23 cellular contexts compared by ENCODE assay signal in the genomic region with DNA sequence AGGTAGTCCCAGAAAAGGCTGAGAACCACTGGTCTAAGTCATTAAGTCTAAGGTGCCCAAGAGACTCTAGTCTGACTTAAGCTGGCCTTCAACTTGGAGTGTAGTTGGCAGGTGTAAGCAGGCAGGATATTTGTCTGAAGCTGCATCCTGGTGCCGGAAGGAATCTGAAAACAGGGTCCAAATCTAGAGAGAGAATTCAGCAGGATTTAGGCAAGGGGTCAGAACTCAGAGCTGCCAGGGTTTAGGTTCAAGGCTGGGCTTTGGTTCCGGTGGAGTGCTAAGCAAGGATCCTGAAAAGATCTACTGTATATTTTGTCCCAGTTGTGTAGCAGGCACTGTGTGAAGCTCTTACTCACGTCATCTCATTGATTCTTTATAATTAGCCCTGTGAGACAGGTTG. TPM values are rescaled to one million over a fixed set of nuclear protein-coding genes. Genes with fewer than 3 reads are reported as not detected.
A peak's percentile ranks its signal among the peaks of the same experiment; 100 is the strongest.
DNase-seq lines count a peak whose midpoint lies in the region; ATAC-seq and TF ChIP-seq lines count a peak whose summit lies in the region.
"Had no signal": no experiment of that assay in that cellular context is flagged by ENCODE, and none has a peak within 500 bp of the region (broad histone marks: within the 10 kb centered on the region; RNA-seq: fewer than 3 reads in every experiment).

No MANE protein-coding gene starts in this region.

- no peak overlapping the region for H3K4me3 Mint-ChIP-seq in stimulated activated memory B cell treated with anti-CD40 and anti-IgM and Interleukin-4, amounts not matched to agents 10 μg/mL and 1 μg/mL and 100 μg/mL, for 72 hours
- H3K4me3 Mint-ChIP-seq: CD14-positive monocyte; CD4-positive, alpha-beta T cell; CD8-positive, alpha-beta memory T cell; GM23338; H9 had no signal

- H3K4me1 Mint-ChIP-seq in stimulated activated memory B cell treated with anti-CD40 and anti-IgM and Interleukin-4, amounts not matched to agents 10 μg/mL and 1 μg/mL and 100 μg/mL, for 72 hours, result no peaks in the 10 kb centered on the region
- H3K4me1 Mint-ChIP-seq: CD14-positive monocyte had no signal

- H3K27me3 Mint-ChIP-seq in stimulated activated memory B cell treated with anti-CD40 and anti-IgM and Interleukin-4, amounts not matched to agents 10 μg/mL and 1 μg/mL and 100 μg/mL, for 72 hours, result no peaks in the 10 kb centered on the region
- H3K27me3 Mint-ChIP-seq: CD4-positive, alpha-beta T cell had no signal

- peaks cover 6% of the 10 kb centered on the region for H3K36me3 Mint-ChIP-seq in stimulated activated memory B cell treated with anti-CD40 and anti-IgM and Interleukin-4, amounts not matched to agents 10 μg/mL and 1 μg/mL and 100 μg/mL, for 72 hours
- H3K36me3 Mint-ChIP-seq: CD14-positive monocyte had no signal

- H3K27ac Mint-ChIP-seq in stimulated activated memory B cell treated with anti-CD40 and anti-IgM and Interleukin-4, amounts not matched to agents 10 μg/mL and 1 μg/mL and 100 μg/mL, for 72 hours, result no peak overlapping the region
- H3K27ac Mint-ChIP-seq: CD14-positive monocyte; CD4-positive, alpha-beta T cell; GM23338; H9 had no signal

- no peak overlapping the region for H3K9ac ChIP-seq in subcutaneous abdominal adipose tissue (ENCODE audit: low read length in 5 of 5)
- H3K9ac ChIP-seq: BLaER1 treated with 17β-estradiol and CSF1 and Interleukin-3, amounts not matched to agents 10 nM and 100 nM had no signal

- H3K9me3 Mint-ChIP-seq in stimulated activated memory B cell treated with anti-CD40 and anti-IgM and Interleukin-4, amounts not matched to agents 10 μg/mL and 1 μg/mL and 100 μg/mL, for 72 hours, result peaks cover 3% of the 10 kb centered on the region

- H3K36me3 ChIP-seq in subcutaneous abdominal adipose tissue (ENCODE audit: control insufficient read depth in 5 of 5, insufficient read depth in 5 of 5, low read length in 5 of 5) (no peaks in the 10 kb centered on the region), left lung (no peaks in the 10 kb centered on the region)
- H3K36me3 ChIP-seq: BE2C; BLaER1 treated with 17β-estradiol and CSF1 and Interleukin-3, amounts not matched to agents 10 nM and 100 nM had no signal

- no peak for ATAC-seq in stimulated activated memory B cell treated with anti-CD40 and anti-IgM and Interleukin-4, amounts not matched to agents 10 μg/mL and 1 μg/mL and 100 μg/mL, for 72 hours
- no peak for ATAC-seq in left lung
- ATAC-seq: A549, GM12878, GM23338, HCT116 had no signal

- H3K27me3 ChIP-seq in subcutaneous abdominal adipose tissue (ENCODE audit: control insufficient read depth in 5 of 5, insufficient read depth in 4 of 5, low read length in 5 of 5) (no peaks in the 10 kb centered on the region), left lung (no peaks in the 10 kb centered on the region)
- H3K27me3 ChIP-seq: BE2C; BLaER1 treated with 17β-estradiol and CSF1 and Interleukin-3, amounts not matched to agents 10 nM and 100 nM had no signal

- no peak overlapping the region for H3K4me3 ChIP-seq in subcutaneous abdominal adipose tissue (ENCODE audit: low read depth in 1 of 5, low read length in 5 of 5)
- H3K4me3 ChIP-seq in left lung, result no peak overlapping the region
- H3K4me3 ChIP-seq: A549; BLaER1 treated with 17β-estradiol and CSF1 and Interleukin-3, amounts not matched to agents 10 nM and 100 nM; GM12878; GM23338 had no signal

- no peak for TF ChIP-seq CTCF in left lung (IDR thresholded peaks at IDR 0.05)

- H3K9me3 ChIP-seq in subcutaneous abdominal adipose tissue (ENCODE audit: control insufficient read depth in 5 of 5, low read length in 5 of 5), result no peaks in the 10 kb centered on the region
- H3K9me3 ChIP-seq in left lung, result peaks cover 0 to 4% of the 10 kb centered on the region in 2 donors
- H3K9me3 ChIP-seq: BE2C had no signal

- DNase-seq in left lung (no peak), T-helper 1 cell (no peak)
- DNase-seq: 8988T; ACHN; AML-193; BE2C; CD4-positive, alpha-beta T cell; CD8-positive, alpha-beta memory T cell; DMS 273 treated with DMSO at 0.1 percent for 48 hours; DMS79; EL; GDM1; H9 had no signal

- H3K4me1 ChIP-seq in subcutaneous abdominal adipose tissue (ENCODE audit: control insufficient read depth in 5 of 5, insufficient read depth in 5 of 5, low read length in 5 of 5) (peaks cover 0 to 4% (median 0%) of the 10 kb centered on the region in 5 donors), left lung (no peaks in the 10 kb centered on the region)
- H3K4me1 ChIP-seq: A549; BE2C; BLaER1 treated with 17β-estradiol and CSF1 and Interleukin-3, amounts not matched to agents 10 nM and 100 nM had no signal

- H3K27ac ChIP-seq in angular gyrus (ENCODE audit: low read depth, low read length), result peak overlapping the region; percentile 93
- peak overlapping the region; percentile 94 for H3K27ac ChIP-seq in cingulate gyrus (ENCODE audit: low read depth, low read length)
- peak overlapping the region; percentile 23 for H3K27ac ChIP-seq in subcutaneous abdominal adipose tissue (ENCODE audit: low read depth, low read length)
- no peak overlapping the region for H3K27ac ChIP-seq in left lung
- H3K27ac ChIP-seq: A549; BLaER1 treated with 17β-estradiol and CSF1 and Interleukin-3, amounts not matched to agents 10 nM and 100 nM had no signal

- intact Hi-C loops in left lung (cut with DNase I), result no loop called here

RNA-seq across cellular contexts. Expression of a gene that starts 16.5 kb away (rescaled TPM):
- total RNA-seq in left lung, result 100 to 1,000 TPM; 174 to 192 TPM

Comparison
In these comparisons a context has a peak if more than half of its experiments do, and no peak if none do; other contexts are left out.
1. H3K27ac ChIP-seq: peak in angular gyrus (single experiment), cingulate gyrus (single experiment) and subcutaneous abdominal adipose tissue (single experiment); none in left lung (0 of 2).